ENCODE assay signal across 1 cellular context in the genomic region with DNA sequence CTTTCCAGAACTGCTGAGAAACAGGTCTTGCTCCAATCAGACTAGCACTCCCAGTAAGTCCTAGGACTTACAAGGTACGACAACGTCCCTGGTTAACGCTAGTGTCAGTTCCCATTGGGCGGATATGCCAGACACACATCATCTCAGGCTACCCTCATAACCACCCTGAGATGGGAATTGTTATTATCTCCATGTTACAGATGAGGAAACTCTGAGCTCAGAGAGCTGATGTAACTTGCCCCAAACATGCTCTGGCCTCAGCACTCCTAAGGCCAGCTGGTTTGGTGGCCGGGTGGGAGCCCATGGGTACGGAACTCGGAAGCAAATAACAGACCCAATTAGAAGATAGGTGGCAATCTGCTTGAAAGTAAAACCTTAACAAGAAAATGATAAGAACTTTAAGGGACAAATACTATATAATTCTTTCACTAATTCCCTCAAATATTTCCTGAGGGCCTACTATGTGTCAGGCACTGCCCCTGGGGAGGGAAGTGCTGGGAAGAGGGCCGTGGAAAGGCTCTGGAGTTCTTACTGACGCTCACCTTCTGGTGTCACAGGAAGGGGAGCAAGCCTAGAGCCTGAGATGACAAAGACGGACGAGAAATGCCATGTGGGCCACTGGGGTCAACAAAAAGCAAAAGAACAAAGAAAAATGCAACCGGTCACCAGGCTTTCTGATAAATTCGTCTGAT.
TF ChIP-seq lines count a peak whose summit lies in the region.

No MANE protein-coding gene starts in this region.

TF ChIP-seq in K562, 482 proteins besides CTCF, POLR2A, EP300 and RAD21 (continued from another document and continues in another):
- no peak for TF ChIP-seq MLX (CRISPR knock-in tag; conservative IDR thresholded peaks at IDR 0.05)
- TF ChIP-seq, protein P1, sequence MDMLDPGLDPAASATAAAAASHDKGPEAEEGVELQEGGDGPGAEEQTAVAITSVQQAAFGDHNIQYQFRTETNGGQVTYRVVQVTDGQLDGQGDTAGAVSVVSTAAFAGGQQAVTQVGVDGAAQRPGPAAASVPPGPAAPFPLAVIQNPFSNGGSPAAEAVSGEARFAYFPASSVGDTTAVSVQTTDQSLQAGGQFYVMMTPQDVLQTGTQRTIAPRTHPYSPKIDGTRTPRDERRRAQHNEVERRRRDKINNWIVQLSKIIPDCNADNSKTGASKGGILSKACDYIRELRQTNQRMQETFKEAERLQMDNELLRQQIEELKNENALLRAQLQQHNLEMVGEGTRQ (CRISPR knock-in tag; IDR thresholded peaks at IDR 0.05), result no peak
- peak; percentile 57; the same call in 1 of the 2 replicates for TF ChIP-seq EP400 (IDR thresholded peaks at IDR 0.05)
- no peak for TF ChIP-seq LEF1 (IDR thresholded peaks at IDR 0.05)
- no peak for TF ChIP-seq PRDM10 (IDR thresholded peaks at IDR 0.05; ENCODE audit: partially characterized antibody)
- TF ChIP-seq, protein P2, sequence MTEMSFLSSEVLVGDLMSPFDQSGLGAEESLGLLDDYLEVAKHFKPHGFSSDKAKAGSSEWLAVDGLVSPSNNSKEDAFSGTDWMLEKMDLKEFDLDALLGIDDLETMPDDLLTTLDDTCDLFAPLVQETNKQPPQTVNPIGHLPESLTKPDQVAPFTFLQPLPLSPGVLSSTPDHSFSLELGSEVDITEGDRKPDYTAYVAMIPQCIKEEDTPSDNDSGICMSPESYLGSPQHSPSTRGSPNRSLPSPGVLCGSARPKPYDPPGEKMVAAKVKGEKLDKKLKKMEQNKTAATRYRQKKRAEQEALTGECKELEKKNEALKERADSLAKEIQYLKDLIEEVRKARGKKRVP (CRISPR knock-in tag; IDR thresholded peaks at IDR 0.05), result peak; percentile 89
- no peak for TF ChIP-seq CCNT2 (IDR thresholded peaks at IDR 0.05; ENCODE audit: borderline replicate concordance, extremely low read depth, insufficient read length, low read depth, low read length)
- peak; percentile 52 for TF ChIP-seq TAL1 (IDR thresholded peaks at IDR 0.05)
- peak; percentile 40 to 62; a peak in 2 of 4 replicates for TF ChIP-seq TRIM24 (IDR thresholded peaks at IDR 0.05)
- no peak for TF ChIP-seq RBM17 (IDR thresholded peaks at IDR 0.05; ENCODE audit: borderline replicate concordance, low read depth, low read length)
- TF ChIP-seq NR2C1 (IDR thresholded peaks at IDR 0.05), result no peak
- TF ChIP-seq NR2C1 (tag; IDR thresholded peaks at IDR 0.05), result peak; percentile 20; the same call in 1 of the 2 replicates
- TF ChIP-seq PTBP1 (IDR thresholded peaks at IDR 0.05; ENCODE audit: low read depth, low read length), result no peak
- no peak for TF ChIP-seq RHOXF2B (CRISPR knock-in tag; conservative IDR thresholded peaks at IDR 0.05)
- no peak for TF ChIP-seq ZNF408 (CRISPR knock-in tag; IDR thresholded peaks at IDR 0.05; ENCODE audit: low read depth)
- peak; percentile 22; the same call in 1 of the 2 replicates for TF ChIP-seq L3MBTL2 (IDR thresholded peaks at IDR 0.05)
- TF ChIP-seq ZSCAN29 (IDR thresholded peaks at IDR 0.05), result no peak
- no peak for TF ChIP-seq U2AF2 (optimal IDR thresholded peaks at IDR 0.05; ENCODE audit: low read depth, low read length)
- TF ChIP-seq THAP12 (CRISPR knock-in tag; IDR thresholded peaks at IDR 0.05), result no peak
- no peak for TF ChIP-seq ZNF121 (CRISPR knock-in tag; conservative IDR thresholded peaks at IDR 0.05)
- TF ChIP-seq CAMTA2 (CRISPR knock-in tag; conservative IDR thresholded peaks at IDR 0.05), result no peak
- TF ChIP-seq RFX1 (IDR thresholded peaks at IDR 0.05), result no peak
- peak; percentile 74 for TF ChIP-seq FOSL1 (tag; conservative IDR thresholded peaks at IDR 0.05)
- TF ChIP-seq, protein P3, sequence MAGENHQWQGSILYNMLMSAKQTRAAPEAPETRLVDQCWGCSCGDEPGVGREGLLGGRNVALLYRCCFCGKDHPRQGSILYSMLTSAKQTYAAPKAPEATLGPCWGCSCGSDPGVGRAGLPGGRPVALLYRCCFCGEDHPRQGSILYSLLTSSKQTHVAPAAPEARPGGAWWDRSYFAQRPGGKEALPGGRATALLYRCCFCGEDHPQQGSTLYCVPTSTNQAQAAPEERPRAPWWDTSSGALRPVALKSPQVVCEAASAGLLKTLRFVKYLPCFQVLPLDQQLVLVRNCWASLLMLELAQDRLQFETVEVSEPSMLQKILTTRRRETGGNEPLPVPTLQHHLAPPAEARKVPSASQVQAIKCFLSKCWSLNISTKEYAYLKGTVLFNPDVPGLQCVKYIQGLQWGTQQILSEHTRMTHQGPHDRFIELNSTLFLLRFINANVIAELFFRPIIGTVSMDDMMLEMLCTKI (IDR thresholded peaks at IDR 0.05; ENCODE audit: partially characterized antibody), result no peak
- TF ChIP-seq SMARCC2 (IDR thresholded peaks at IDR 0.05; ENCODE audit: low read depth), result 0 out of 2 replicates have a peak, but pooled peaks have one; percentile 23
- peak; percentile 78 for TF ChIP-seq ZNF589 (CRISPR knock-in tag; IDR thresholded peaks at IDR 0.05; ENCODE audit: low read depth)
- TF ChIP-seq PYGO2 (tag; IDR thresholded peaks at IDR 0.05), result no peak
- TF ChIP-seq SOX6 (IDR thresholded peaks at IDR 0.05), result peak; percentile 42; the same call in 1 of the 2 replicates
- TF ChIP-seq SMARCA4 (IDR thresholded peaks at IDR 0.05), result peak; percentile 65; the same call in 1 of the 2 replicates
- TF ChIP-seq ZSCAN32 (CRISPR knock-in tag; IDR thresholded peaks at IDR 0.05), result 0 out of 2 replicates have a peak, but pooled peaks have one; percentile 37
- peak; percentile 31; the same call in 1 of the 2 replicates for TF ChIP-seq CBFA2T3 (IDR thresholded peaks at IDR 0.05)
- TF ChIP-seq ADNP (tag; IDR thresholded peaks at IDR 0.05), result no peak
- TF ChIP-seq, protein P4, sequence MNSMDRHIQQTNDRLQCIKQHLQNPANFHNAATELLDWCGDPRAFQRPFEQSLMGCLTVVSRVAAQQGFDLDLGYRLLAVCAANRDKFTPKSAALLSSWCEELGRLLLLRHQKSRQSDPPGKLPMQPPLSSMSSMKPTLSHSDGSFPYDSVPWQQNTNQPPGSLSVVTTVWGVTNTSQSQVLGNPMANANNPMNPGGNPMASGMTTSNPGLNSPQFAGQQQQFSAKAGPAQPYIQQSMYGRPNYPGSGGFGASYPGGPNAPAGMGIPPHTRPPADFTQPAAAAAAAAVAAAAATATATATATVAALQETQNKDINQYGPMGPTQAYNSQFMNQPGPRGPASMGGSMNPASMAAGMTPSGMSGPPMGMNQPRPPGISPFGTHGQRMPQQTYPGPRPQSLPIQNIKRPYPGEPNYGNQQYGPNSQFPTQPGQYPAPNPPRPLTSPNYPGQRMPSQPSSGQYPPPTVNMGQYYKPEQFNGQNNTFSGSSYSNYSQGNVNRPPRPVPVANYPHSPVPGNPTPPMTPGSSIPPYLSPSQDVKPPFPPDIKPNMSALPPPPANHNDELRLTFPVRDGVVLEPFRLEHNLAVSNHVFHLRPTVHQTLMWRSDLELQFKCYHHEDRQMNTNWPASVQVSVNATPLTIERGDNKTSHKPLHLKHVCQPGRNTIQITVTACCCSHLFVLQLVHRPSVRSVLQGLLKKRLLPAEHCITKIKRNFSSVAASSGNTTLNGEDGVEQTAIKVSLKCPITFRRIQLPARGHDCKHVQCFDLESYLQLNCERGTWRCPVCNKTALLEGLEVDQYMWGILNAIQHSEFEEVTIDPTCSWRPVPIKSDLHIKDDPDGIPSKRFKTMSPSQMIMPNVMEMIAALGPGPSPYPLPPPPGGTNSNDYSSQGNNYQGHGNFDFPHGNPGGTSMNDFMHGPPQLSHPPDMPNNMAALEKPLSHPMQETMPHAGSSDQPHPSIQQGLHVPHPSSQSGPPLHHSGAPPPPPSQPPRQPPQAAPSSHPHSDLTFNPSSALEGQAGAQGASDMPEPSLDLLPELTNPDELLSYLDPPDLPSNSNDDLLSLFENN (IDR thresholded peaks at IDR 0.05; ENCODE audit: low read depth in 2 of 2, low read length in 2 of 2), result no peak
- TF ChIP-seq, protein P5, sequence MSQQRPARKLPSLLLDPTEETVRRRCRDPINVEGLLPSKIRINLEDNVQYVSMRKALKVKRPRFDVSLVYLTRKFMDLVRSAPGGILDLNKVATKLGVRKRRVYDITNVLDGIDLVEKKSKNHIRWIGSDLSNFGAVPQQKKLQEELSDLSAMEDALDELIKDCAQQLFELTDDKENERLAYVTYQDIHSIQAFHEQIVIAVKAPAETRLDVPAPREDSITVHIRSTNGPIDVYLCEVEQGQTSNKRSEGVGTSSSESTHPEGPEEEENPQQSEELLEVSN (IDR thresholded peaks at IDR 0.05; ENCODE audit: borderline replicate concordance in 1 of 2, extremely low read depth in 1 of 2, insufficient read depth in 1 of 2, insufficient read length in 1 of 2, low read depth in 1 of 2, low read length in 1 of 2, poor library complexity in 1 of 2, severe bottlenecking in 1 of 2), result no peak
- no peak for TF ChIP-seq NR2F6 (CRISPR knock-in tag; IDR thresholded peaks at IDR 0.05)
- TF ChIP-seq RBFOX2 (IDR thresholded peaks at IDR 0.05; ENCODE audit: low read depth, low read length), result peak; percentile 35
- TF ChIP-seq HMG20B (CRISPR knock-in tag; IDR thresholded peaks at IDR 0.05), result no peak
- TF ChIP-seq POLR2H (tag; IDR thresholded peaks at IDR 0.05; ENCODE audit: low read depth), result peak; percentile 47; the same call in 1 of the 2 replicates
- TF ChIP-seq RUNX1 (IDR thresholded peaks at IDR 0.05; ENCODE audit: low read depth), result no peak
- TF ChIP-seq TSC22D4 (tag; IDR thresholded peaks at IDR 0.05), result no peak
- TF ChIP-seq PCBP1 (IDR thresholded peaks at IDR 0.05; ENCODE audit: low read depth, low read length, poor library complexity, severe bottlenecking), result no peak
- peak; percentile 51; the same call in 1 of the 2 replicates for TF ChIP-seq NFATC3 (IDR thresholded peaks at IDR 0.05)
- no peak for TF ChIP-seq NR1H2 (CRISPR knock-in tag; IDR thresholded peaks at IDR 0.05)
- TF ChIP-seq HDAC8 (tag; IDR thresholded peaks at IDR 0.05), result no peak
- TF ChIP-seq, protein P6, sequence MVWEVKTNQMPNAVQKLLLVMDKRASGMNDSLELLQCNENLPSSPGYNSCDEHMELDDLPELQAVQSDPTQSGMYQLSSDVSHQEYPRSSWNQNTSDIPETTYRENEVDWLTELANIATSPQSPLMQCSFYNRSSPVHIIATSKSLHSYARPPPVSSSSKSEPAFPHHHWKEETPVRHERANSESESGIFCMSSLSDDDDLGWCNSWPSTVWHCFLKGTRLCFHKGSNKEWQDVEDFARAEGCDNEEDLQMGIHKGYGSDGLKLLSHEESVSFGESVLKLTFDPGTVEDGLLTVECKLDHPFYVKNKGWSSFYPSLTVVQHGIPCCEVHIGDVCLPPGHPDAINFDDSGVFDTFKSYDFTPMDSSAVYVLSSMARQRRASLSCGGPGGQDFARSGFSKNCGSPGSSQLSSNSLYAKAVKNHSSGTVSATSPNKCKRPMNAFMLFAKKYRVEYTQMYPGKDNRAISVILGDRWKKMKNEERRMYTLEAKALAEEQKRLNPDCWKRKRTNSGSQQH (CRISPR knock-in tag; IDR thresholded peaks at IDR 0.05), result peak; percentile 56; the same call in 1 of the 2 replicates
- peak; percentile 62; the same call in 1 of the 2 replicates for TF ChIP-seq CXXC5 (CRISPR knock-in tag; IDR thresholded peaks at IDR 0.05)
- TF ChIP-seq SRSF3 (IDR thresholded peaks at IDR 0.05; ENCODE audit: insufficient read depth, low read length), result no peak
- 0 out of 2 replicates have a peak, but pooled peaks have one; percentile 25 for TF ChIP-seq ZEB2 (IDR thresholded peaks at IDR 0.05)
